In the genomic region with DNA sequence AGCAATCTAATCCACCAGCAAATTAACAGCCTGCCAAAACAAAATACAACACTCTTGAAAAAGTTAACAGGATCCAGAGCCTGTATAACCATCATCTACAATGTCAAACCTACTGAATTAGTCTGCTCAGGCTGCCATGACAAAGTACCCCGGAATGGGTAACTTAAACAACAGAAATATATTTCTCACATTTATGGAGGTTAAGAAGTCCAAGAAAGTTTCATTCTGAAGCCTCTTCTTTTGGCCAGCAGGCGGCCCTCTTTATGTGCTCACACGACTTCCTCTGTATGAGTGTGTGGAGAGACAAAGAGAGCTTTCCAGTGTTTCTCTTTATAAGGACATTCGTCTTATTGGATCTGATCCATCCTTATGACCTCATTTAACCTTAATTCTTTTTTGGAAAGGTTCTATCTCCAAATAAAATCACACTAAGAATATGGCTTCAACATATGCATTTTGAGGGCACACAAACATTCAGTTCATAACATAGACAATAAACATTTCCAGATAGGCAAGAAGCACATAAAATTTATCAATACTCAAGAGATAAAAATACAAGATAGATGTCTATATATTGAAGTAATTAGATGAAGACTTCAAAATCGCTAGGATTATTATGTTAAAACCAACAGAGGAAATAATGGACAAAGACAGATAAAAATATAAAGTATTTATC, we compare ENCODE assay signal across 9 cellular contexts. TPM values are rescaled to one million over a fixed set of nuclear protein-coding genes. Genes with fewer than 3 reads are reported as not detected.
A peak's percentile ranks its signal among the peaks of the same experiment; 100 is the strongest.
DNase-seq lines count a peak whose midpoint lies in the region; ATAC-seq lines count a peak whose summit lies in the region.
"Had no signal": no experiment of that assay in that cellular context is flagged by ENCODE, and none has a peak within 500 bp of the region (broad histone marks: within the 10 kb centered on the region; RNA-seq: fewer than 3 reads in every experiment).

No MANE protein-coding gene starts in this region.

- no peak overlapping the region for H3K9ac ChIP-seq in NT2/D1 (ENCODE audit: insufficient read length, low read depth)
- H3K9ac ChIP-seq: BLaER1 treated with 17β-estradiol and CSF1 and Interleukin-3, amounts not matched to agents 10 nM and 100 nM had no signal

- H3K9me3 ChIP-seq in NT2/D1 (ENCODE audit: insufficient read depth, low read length) = no peaks in the 10 kb centered on the region

- peak; percentile 18 to 48 (median 31) for DNase-seq in NCI-H1417 (lab: John Stamatoyannopoulos, UW)
- no peak for DNase-seq in NCI-H1417 treated with DMSO at 0.1 percent for 48 hours (lab: John Stamatoyannopoulos, UW)
- peak; percentile 63 for DNase-seq in H4 (ENCODE audit: low spot score)
- DNase-seq in NT2/D1 (ENCODE audit: low read depth, low spot score) = peak; percentile 71
- DNase-seq in dermis blood vessel endothelial cell = peak; percentile 70
- DNase-seq in medulla oblongata (ENCODE audit: extremely low spot score) = peak; percentile 51
- DNase-seq in activated CD4-positive, CD25-positive, alpha-beta regulatory T cell treated with anti-CD3 and anti-CD28 coated beads, Interleukin-2, amount 50 U/mL, for 72 hours = no peak

- H3K4me3 ChIP-seq in NT2/D1 (ENCODE audit: insufficient read length, low read depth) = no peak overlapping the region
- H3K4me3 ChIP-seq: BLaER1 treated with 17β-estradiol and CSF1 and Interleukin-3, amounts not matched to agents 10 nM and 100 nM had no signal

- ATAC-seq in activated CD4-positive, CD25-positive, alpha-beta regulatory T cell treated with anti-CD3 and anti-CD28 coated beads, Interleukin-2, amount 50 U/mL, for 24 hours = no peak

- H3K4me1 ChIP-seq in NT2/D1 (ENCODE audit: insufficient read depth, insufficient read length) = peaks cover 4% of the 10 kb centered on the region

- peaks cover 5% of the 10 kb centered on the region for H3K27me3 ChIP-seq in NT2/D1 (ENCODE audit: insufficient read depth, insufficient read length)
- H3K27me3 ChIP-seq: BLaER1 treated with 17β-estradiol and CSF1 and Interleukin-3, amounts not matched to agents 10 nM and 100 nM had no signal

- H3K36me3 ChIP-seq in NT2/D1 (ENCODE audit: insufficient read depth, insufficient read length, low read length) = no peaks in the 10 kb centered on the region
- H3K36me3 ChIP-seq: BLaER1 treated with 17β-estradiol and CSF1 and Interleukin-3, amounts not matched to agents 10 nM and 100 nM had no signal

RNA-seq across cellular contexts. Expression of a gene that starts 5.9 kb away (rescaled TPM):
- total RNA-seq in H4 (2014; rRNA removed; shearing (Covaris generic)) = 0.14 and 0.25 TPM in 2 replicates
- total RNA-seq in dermis blood vessel endothelial cell = under 0.01 TPM in 1 of 2 replicates, not detected in the other

Comparison
In these comparisons a context has a peak if more than half of its experiments do, and no peak if none do; other contexts are left out.
1. DNase-seq: peak in NCI-H1417 (3 of 3), H4 (single experiment), NT2/D1 (single experiment), dermis blood vessel endothelial cell (single experiment) and medulla oblongata (single experiment); none in NCI-H1417 treated with DMSO at 0.1 percent for 48 hours (single experiment) and activated CD4-positive, CD25-positive, alpha-beta regulatory T cell treated with anti-CD3 and anti-CD28 coated beads, Interleukin-2, amount 50 U/mL, for 72 hours (single experiment).